Comparison of ENCODE assay signal across 1 cellular context in the genomic region with DNA sequence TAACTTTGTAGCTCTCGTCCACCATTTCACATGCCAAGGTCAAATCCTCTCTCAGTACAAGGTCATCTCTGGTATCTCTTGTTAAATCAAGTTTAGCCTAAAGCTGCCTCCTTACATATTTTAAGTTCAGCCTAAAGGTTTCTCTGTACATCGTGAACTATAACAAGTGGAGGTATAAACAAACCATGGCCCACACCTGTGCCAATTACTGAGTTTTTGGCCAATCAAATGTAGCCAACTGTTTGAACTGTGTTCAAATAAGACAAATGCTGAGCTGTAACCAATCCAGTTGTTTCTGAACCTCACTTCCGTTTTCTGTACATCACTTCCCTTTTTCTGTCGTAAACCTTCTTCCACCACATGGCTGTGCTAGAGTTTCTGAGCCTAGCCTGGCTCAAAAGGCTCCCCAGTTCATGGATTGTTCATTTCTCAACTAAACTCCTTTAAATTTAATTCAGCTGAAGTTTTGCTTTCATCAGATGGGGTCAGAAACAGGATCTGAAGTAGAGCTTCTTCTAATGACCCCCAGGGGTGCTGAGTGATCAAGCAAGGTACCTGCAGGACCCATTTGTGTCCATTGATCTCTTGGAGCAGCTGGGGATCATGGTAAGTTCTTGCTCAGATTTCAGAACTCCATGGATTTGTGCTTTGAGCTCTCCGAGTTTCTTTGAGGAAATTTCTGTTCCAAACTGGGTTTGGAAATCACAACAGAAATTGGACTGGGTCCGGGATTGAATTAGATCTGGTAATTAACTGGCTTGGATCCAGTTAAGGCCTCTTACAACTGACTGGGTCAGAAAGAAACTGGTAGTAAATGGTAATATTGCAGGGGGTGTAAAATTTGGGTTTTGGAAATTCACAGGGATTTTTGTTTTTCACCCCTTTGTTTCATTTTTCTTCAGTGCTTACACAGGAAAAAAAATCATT.
TF ChIP-seq lines count a peak whose summit lies in the region.

No MANE protein-coding gene starts in this region.

TF ChIP-seq in K562, 482 proteins besides CTCF, POLR2A, EP300 and RAD21 (continued from another document and continues in another):
- TF ChIP-seq THAP7 (CRISPR knock-in tag; IDR thresholded peaks at IDR 0.05): no peak
- no peak for TF ChIP-seq XRCC3 (IDR thresholded peaks at IDR 0.05)
- peak; percentile 98 for TF ChIP-seq MYC (IDR thresholded peaks at IDR 0.05; ENCODE audit: low read depth, low read length)
- no peak; the same call in 1 of the 2 replicates for TF ChIP-seq MYC (CRISPR knock-in tag; IDR thresholded peaks at IDR 0.05; ENCODE audit: borderline replicate concordance, low read depth)
- TF ChIP-seq, protein P1, sequence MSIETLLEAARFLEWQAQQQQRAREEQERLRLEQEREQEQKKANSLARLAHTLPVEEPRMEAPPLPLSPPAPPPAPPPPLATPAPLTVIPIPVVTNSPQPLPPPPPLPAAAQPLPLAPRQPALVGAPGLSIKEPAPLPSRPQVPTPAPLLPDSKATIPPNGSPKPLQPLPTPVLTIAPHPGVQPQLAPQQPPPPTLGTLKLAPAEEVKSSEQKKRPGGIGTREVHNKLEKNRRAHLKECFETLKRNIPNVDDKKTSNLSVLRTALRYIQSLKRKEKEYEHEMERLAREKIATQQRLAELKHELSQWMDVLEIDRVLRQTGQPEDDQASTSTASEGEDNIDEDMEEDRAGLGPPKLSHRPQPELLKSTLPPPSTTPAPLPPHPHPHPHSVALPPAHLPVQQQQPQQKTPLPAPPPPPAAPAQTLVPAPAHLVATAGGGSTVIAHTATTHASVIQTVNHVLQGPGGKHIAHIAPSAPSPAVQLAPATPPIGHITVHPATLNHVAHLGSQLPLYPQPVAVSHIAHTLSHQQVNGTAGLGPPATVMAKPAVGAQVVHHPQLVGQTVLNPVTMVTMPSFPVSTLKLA (conservative IDR thresholded peaks at IDR 0.05): peak; percentile 79 to 87
- peak; percentile 66; the same call in 1 of the 2 replicates for TF ChIP-seq LCOR (CRISPR knock-in tag; IDR thresholded peaks at IDR 0.05)
- peak; percentile 92 for TF ChIP-seq POLR2H (tag; IDR thresholded peaks at IDR 0.05; ENCODE audit: low read depth)
- TF ChIP-seq MCM5 (IDR thresholded peaks at IDR 0.05; ENCODE audit: low read depth): no peak
- no peak for TF ChIP-seq ZNF445 (CRISPR knock-in tag; IDR thresholded peaks at IDR 0.05; ENCODE audit: low read depth)
- no peak for TF ChIP-seq HNRNPK (IDR thresholded peaks at IDR 0.05; ENCODE audit: low read depth, low read length, poor library complexity, severe bottlenecking)
- TF ChIP-seq CSDE1 (IDR thresholded peaks at IDR 0.05): peak in 1 of 2 experiments; percentile 61; a peak in 1 of 4 replicates
- TF ChIP-seq RCOR1 (IDR thresholded peaks at IDR 0.05; ENCODE audit: borderline replicate concordance in 1 of 2, low read depth in 2 of 2, low read length in 2 of 2): no peak
- TF ChIP-seq, protein P2, sequence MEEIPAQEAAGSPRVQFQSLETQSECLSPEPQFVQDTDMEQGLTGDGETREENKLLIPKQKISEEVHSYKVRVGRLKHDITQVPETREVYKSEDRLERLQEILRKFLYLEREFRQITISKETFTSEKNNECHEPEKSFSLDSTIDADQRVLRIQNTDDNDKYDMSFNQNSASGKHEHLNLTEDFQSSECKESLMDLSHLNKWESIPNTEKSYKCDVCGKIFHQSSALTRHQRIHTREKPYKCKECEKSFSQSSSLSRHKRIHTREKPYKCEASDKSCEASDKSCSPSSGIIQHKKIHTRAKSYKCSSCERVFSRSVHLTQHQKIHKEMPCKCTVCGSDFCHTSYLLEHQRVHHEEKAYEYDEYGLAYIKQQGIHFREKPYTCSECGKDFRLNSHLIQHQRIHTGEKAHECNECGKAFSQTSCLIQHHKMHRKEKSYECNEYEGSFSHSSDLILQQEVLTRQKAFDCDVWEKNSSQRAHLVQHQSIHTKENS (CRISPR knock-in tag; IDR thresholded peaks at IDR 0.05): no peak
- no peak for TF ChIP-seq CREBBP (IDR thresholded peaks at IDR 0.05; ENCODE audit: low read depth, low read length)
- TF ChIP-seq, protein P3, sequence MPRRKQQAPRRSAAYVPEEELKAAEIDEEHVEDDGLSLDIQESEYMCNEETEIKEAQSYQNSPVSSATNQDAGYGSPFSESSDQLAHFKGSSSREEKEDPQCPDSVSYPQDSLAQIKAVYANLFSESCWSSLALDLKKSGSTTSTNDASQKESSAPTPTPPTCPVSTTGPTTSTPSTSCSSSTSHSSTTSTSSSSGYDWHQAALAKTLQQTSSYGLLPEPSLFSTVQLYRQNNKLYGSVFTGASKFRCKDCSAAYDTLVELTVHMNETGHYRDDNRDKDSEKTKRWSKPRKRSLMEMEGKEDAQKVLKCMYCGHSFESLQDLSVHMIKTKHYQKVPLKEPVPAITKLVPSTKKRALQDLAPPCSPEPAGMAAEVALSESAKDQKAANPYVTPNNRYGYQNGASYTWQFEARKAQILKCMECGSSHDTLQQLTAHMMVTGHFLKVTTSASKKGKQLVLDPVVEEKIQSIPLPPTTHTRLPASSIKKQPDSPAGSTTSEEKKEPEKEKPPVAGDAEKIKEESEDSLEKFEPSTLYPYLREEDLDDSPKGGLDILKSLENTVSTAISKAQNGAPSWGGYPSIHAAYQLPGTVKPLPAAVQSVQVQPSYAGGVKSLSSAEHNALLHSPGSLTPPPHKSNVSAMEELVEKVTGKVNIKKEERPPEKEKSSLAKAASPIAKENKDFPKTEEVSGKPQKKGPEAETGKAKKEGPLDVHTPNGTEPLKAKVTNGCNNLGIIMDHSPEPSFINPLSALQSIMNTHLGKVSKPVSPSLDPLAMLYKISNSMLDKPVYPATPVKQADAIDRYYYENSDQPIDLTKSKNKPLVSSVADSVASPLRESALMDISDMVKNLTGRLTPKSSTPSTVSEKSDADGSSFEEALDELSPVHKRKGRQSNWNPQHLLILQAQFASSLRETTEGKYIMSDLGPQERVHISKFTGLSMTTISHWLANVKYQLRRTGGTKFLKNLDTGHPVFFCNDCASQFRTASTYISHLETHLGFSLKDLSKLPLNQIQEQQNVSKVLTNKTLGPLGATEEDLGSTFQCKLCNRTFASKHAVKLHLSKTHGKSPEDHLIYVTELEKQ (CRISPR knock-in tag; IDR thresholded peaks at IDR 0.05): no peak
- no peak for TF ChIP-seq HNRNPH1 (optimal IDR thresholded peaks at IDR 0.05; ENCODE audit: low read depth, low read length)
- TF ChIP-seq BMI1 (IDR thresholded peaks at IDR 0.05; ENCODE audit: low read length): no peak
- TF ChIP-seq ZNF57 (CRISPR knock-in tag; IDR thresholded peaks at IDR 0.05): no peak
- TF ChIP-seq, protein P4, sequence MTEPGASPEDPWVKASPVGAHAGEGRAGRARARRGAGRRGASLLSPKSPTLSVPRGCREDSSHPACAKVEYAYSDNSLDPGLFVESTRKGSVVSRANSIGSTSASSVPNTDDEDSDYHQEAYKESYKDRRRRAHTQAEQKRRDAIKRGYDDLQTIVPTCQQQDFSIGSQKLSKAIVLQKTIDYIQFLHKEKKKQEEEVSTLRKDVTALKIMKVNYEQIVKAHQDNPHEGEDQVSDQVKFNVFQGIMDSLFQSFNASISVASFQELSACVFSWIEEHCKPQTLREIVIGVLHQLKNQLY (CRISPR knock-in tag; conservative IDR thresholded peaks at IDR 0.05): no peak
- TF ChIP-seq ZNF280B (CRISPR knock-in tag; IDR thresholded peaks at IDR 0.05): no peak
- TF ChIP-seq HOXB6 (CRISPR knock-in tag; IDR thresholded peaks at IDR 0.05; ENCODE audit: borderline replicate concordance): no peak
- no peak for TF ChIP-seq ARHGAP35 (IDR thresholded peaks at IDR 0.05; ENCODE audit: partially characterized antibody)
- TF ChIP-seq BCLAF1 (IDR thresholded peaks at IDR 0.05; ENCODE audit: borderline replicate concordance in 1 of 2, control insufficient read depth in 1 of 2, low read depth in 2 of 2, low read length in 1 of 2): no peak
- TF ChIP-seq REST (CRISPR knock-in tag; IDR thresholded peaks at IDR 0.05; ENCODE audit: low read depth): no peak
- TF ChIP-seq, protein P5, sequence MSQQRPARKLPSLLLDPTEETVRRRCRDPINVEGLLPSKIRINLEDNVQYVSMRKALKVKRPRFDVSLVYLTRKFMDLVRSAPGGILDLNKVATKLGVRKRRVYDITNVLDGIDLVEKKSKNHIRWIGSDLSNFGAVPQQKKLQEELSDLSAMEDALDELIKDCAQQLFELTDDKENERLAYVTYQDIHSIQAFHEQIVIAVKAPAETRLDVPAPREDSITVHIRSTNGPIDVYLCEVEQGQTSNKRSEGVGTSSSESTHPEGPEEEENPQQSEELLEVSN (IDR thresholded peaks at IDR 0.05; ENCODE audit: borderline replicate concordance in 1 of 2, extremely low read depth in 1 of 2, insufficient read depth in 1 of 2, insufficient read length in 1 of 2, low read depth in 1 of 2, low read length in 1 of 2, poor library complexity in 1 of 2, severe bottlenecking in 1 of 2): no peak
- peak; percentile 76 for TF ChIP-seq MTA3 (IDR thresholded peaks at IDR 0.05; ENCODE audit: borderline replicate concordance)
- no peak for TF ChIP-seq SMARCE1 (IDR thresholded peaks at IDR 0.05)
- TF ChIP-seq ATF7 (IDR thresholded peaks at IDR 0.05): peak; percentile 59
- TF ChIP-seq, protein P6, sequence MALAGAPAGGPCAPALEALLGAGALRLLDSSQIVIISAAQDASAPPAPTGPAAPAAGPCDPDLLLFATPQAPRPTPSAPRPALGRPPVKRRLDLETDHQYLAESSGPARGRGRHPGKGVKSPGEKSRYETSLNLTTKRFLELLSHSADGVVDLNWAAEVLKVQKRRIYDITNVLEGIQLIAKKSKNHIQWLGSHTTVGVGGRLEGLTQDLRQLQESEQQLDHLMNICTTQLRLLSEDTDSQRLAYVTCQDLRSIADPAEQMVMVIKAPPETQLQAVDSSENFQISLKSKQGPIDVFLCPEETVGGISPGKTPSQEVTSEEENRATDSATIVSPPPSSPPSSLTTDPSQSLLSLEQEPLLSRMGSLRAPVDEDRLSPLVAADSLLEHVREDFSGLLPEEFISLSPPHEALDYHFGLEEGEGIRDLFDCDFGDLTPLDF (CRISPR knock-in tag; IDR thresholded peaks at IDR 0.05): no peak
- peak; percentile 36; the same call in 1 of the 2 replicates for TF ChIP-seq GTF2F1 (IDR thresholded peaks at IDR 0.05; ENCODE audit: low read depth, low read length)
- TF ChIP-seq, protein P7, sequence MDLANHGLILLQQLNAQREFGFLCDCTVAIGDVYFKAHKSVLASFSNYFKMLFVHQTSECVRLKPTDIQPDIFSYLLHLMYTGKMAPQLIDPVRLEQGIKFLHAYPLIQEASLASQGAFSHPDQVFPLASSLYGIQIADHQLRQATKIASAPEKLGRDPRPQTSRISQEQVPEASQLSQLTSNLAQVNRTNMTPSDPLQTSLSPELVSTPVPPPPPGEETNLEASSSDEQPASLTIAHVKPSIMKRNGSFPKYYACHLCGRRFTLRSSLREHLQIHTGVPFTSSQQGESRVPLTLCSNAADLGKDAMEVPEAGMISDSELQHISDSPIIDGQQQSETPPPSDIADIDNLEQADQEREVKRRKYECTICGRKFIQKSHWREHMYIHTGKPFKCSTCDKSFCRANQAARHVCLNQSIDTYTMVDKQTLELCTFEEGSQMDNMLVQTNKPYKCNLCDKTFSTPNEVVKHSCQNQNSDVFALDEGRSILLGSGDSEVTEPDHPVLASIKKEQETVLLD (IDR thresholded peaks at IDR 0.05): no peak
